In genomic region chr18:11974741-11975325, GRCh38 we compare ENCODE assay signal across 24 cellular contexts.
"Had no signal": no experiment of that assay in that cellular context is flagged by ENCODE, and none has a peak within 500 bp of the region (broad histone marks: within the 10 kb centered on the region; RNA-seq: fewer than 3 reads in every experiment).

No MANE protein-coding gene starts in this region.

- H3K9me3 ChIP-seq: breast epithelium, SJCRH30, SK-N-SH had no signal

- H3K27me3 ChIP-seq: breast epithelium, SJCRH30 had no signal

- H3K9ac ChIP-seq: SK-N-SH had no signal

- DNase-seq: activated CD4-positive, alpha-beta T cell treated with anti-CD3 and anti-CD28 coated beads for 4 hours; activated CD8-positive, alpha-beta memory T cell treated with anti-CD3 and anti-CD28 coated beads, Interleukin-2, amount 50 U/mL, for 4 hours; activated CD8-positive, alpha-beta T cell treated with anti-CD3 and anti-CD28 coated beads for 36 hours; activated gamma-delta T cell treated with Interleukin-2 at 50 U/mL for 16 hours; activated naive CD4-positive, alpha-beta T cell treated with anti-CD3 and anti-CD28 coated beads, Interleukin-2, amount 10 ng/mL, durations not matched to agents 7 days and 5 days; activated naive CD8-positive, alpha-beta T cell treated with anti-CD3 and anti-CD28 coated beads, Interleukin-2, amount 10 ng/mL, durations not matched to agents 7 days and 5 days; activated T-cell treated with anti-CD3 and anti-CD28 coated beads, Interleukin-2, amount 50 U/mL, for 72 hours; aorta; caudate nucleus; Kasumi-1; NCI-H1105 treated with DMSO at 0.1 percent for 48 hours; NCI-H1436 treated with DMSO at 0.1 percent for 48 hours; NCI-H187; NCI-H2081; NCI-H446; NCI-H524; RPMI8226; SJCRH30; SK-N-SH; T-helper 1 cell; WERI-Rb-1 had no signal

- H3K4me1 ChIP-seq: SJCRH30 had no signal

- H3K27ac ChIP-seq: breast epithelium, SJCRH30, WERI-Rb-1 had no signal

- H3K4me3 ChIP-seq: breast epithelium, SJCRH30 had no signal

- H3K36me3 ChIP-seq: breast epithelium, SJCRH30, WERI-Rb-1 had no signal

- ATAC-seq: activated CD8-positive, alpha-beta T cell treated with anti-CD3 and anti-CD28 coated beads for 36 hours; activated T-cell treated with anti-CD3 and anti-CD28 coated beads, Interleukin-2, amount 50 U/mL, for 72 hours; Panc1; Right ventricle myocardium inferior had no signal
